ENCODE assay signal across 9 cellular contexts in genomic region chr22:20244744-20245576, GRCh38. TPM values are rescaled to one million over a fixed set of nuclear protein-coding genes. Genes with fewer than 3 reads are reported as not detected.
DNase-seq lines count a peak whose midpoint lies in the region; ATAC-seq, FAIRE-seq and TF ChIP-seq lines count a peak whose summit lies in the region.
"Had no signal": no experiment of that assay in that cellular context is flagged by ENCODE, and none has a peak within 500 bp of the region (broad histone marks: within the 10 kb centered on the region; RNA-seq: fewer than 3 reads in every experiment).

No MANE protein-coding gene starts in this region.

- H3K14ac ChIP-seq in H9 (ENCODE audit: insufficient read depth, low read length), result peak overlapping the region; percentile 70

- peaks cover 5% of the 10 kb centered on the region; the same call in 1 of the 2 replicates for H3K4me1 ChIP-seq in H9 (ENCODE audit: insufficient read depth, low read length)
- H3K4me1 ChIP-seq in small intestine (ENCODE audit: control insufficient read depth in 2 of 2, insufficient read depth in 1 of 2, low read depth in 1 of 2, low read length in 1 of 2), result no peaks in the 10 kb centered on the region
- peaks cover 0 to 86% (median 19%) of the 10 kb centered on the region in 4 donors for H3K4me1 ChIP-seq in right lobe of liver

- no peak overlapping the region for H2BK12ac ChIP-seq in H9 (ENCODE audit: insufficient read length, low read depth, low read length)

- H3K27me3 ChIP-seq in H9 (ENCODE audit: insufficient read depth, low read length), result no peaks in the 10 kb centered on the region
- H3K27me3 ChIP-seq in small intestine (ENCODE audit: control insufficient read depth in 2 of 2, insufficient read depth in 2 of 2, low read length in 2 of 2), result no peaks in the 10 kb centered on the region
- no peaks in the 10 kb centered on the region for H3K27me3 ChIP-seq in right lobe of liver

- no peak overlapping the region for H4K91ac ChIP-seq in H9 (ENCODE audit: insufficient read length, low read depth, low read length)

- H3K4me3 ChIP-seq in small intestine (ENCODE audit: low read depth in 1 of 2, low read length in 2 of 2) (no peak overlapping the region), right lobe of liver (no peak overlapping the region)
- H3K4me3 ChIP-seq: coronary artery had no signal

- H3K4me2 ChIP-seq in H9 (ENCODE audit: insufficient read depth, insufficient read length, low read length), result no peak overlapping the region

- no peak overlapping the region for H2BK15ac ChIP-seq in H9 (ENCODE audit: low read depth, low read length)

- no peak overlapping the region for H3K4ac ChIP-seq in H9 (ENCODE audit: low read depth, low read length)

- peaks cover 3 to 8% (median 3%) of the 10 kb centered on the region in 3 experiments; a peak in 4 of 7 replicates for H3K36me3 Mint-ChIP-seq in H9 (ENCODE audit: insufficient read depth in 1 of 3, low read depth in 3 of 3)
- no peaks in the 10 kb centered on the region for H3K36me3 Mint-ChIP-seq in activated naive CD8-positive, alpha-beta T cell treated with anti-CD3 and anti-CD28 coated beads, Interleukin-2, amount 10 ng/mL, durations not matched to agents 7 days and 5 days

- TF ChIP-seq POLR2A in right lobe of liver (IDR thresholded peaks at IDR 0.05), result no peak

- H3K9ac ChIP-seq in H9 (ENCODE audit: extremely low read depth, insufficient read length, low read length), result no peak overlapping the region

- no peak overlapping the region for H3K56ac ChIP-seq in H9 (ENCODE audit: insufficient read length, low read depth, low read length)

- no peak overlapping the region; a peak in 1 of 5 replicates for H3K4me3 Mint-ChIP-seq in H9
- H3K4me3 Mint-ChIP-seq in activated naive CD8-positive, alpha-beta T cell treated with anti-CD3 and anti-CD28 coated beads, Interleukin-2, amount 10 ng/mL, durations not matched to agents 7 days and 5 days, result peak overlapping the region; percentile 77

- H3K27ac ChIP-seq in H9 (ENCODE audit: insufficient read length, low read depth, low read length) (no peak overlapping the region), small intestine (ENCODE audit: low read depth in 1 of 2, low read length in 1 of 2) (peak overlapping the region in 1 of 2 donors; percentile 28), right lobe of liver (peak overlapping the region in 1 of 3 donors; percentile 70)
- H3K27ac ChIP-seq: coronary artery had no signal

- no peak for TF ChIP-seq CTCF in H9 (conservative IDR thresholded peaks at IDR 0.05)
- TF ChIP-seq CTCF in right lobe of liver (IDR thresholded peaks at IDR 0.05), result no peak

- ATAC-seq in activated naive CD8-positive, alpha-beta T cell treated with anti-CD3 and anti-CD28 coated beads, Interleukin-2, amount 10 ng/mL, durations not matched to agents 7 days and 5 days (ENCODE audit: low read depth), result peak; percentile 59
- no peak for ATAC-seq in right lobe of liver

- DNase-seq in H9 (no peak), UCSD-AML1 (lab: John Stamatoyannopoulos, UW; ENCODE audit: unreplicated experiment) (peak; percentile 31), small intestine (peak; percentile 18), right lobe of liver (no peak), NCI-H524 treated with DMSO at 0.1 percent for 48 hours (lab: John Stamatoyannopoulos, UW) (no peak), DMS153 treated with DMSO at 0.1 percent for 48 hours (lab: John Stamatoyannopoulos, UW; ENCODE audit: unreplicated experiment) (no peak), ecto neural progenitor cell (ENCODE audit: low spot score) (no peak)
- DNase-seq in activated naive CD8-positive, alpha-beta T cell treated with anti-CD3 and anti-CD28 coated beads, Interleukin-2, amount 10 ng/mL, durations not matched to agents 7 days and 5 days, result peak; percentile 75

- H3K79me1 ChIP-seq in H9 (ENCODE audit: insufficient read depth, low read depth, low read length, poor library complexity, severe bottlenecking), result no peaks in the 10 kb centered on the region

- H3K36me3 ChIP-seq in small intestine (ENCODE audit: control insufficient read depth in 2 of 2, insufficient read depth in 2 of 2, low read length in 2 of 2), result no peaks in the 10 kb centered on the region
- H3K36me3 ChIP-seq in right lobe of liver, result no peaks in the 10 kb centered on the region

- H2BK20ac ChIP-seq in H9 (ENCODE audit: low read depth, low read length, poor library complexity, severe bottlenecking), result no peak overlapping the region

- H2BK120ac ChIP-seq in H9 (ENCODE audit: low read depth, low read length, poor library complexity, severe bottlenecking), result no peak overlapping the region

- H3K9me3 Mint-ChIP-seq in H9, result no peaks in the 10 kb centered on the region
- no peaks in the 10 kb centered on the region for H3K9me3 Mint-ChIP-seq in activated naive CD8-positive, alpha-beta T cell treated with anti-CD3 and anti-CD28 coated beads, Interleukin-2, amount 10 ng/mL, durations not matched to agents 7 days and 5 days

- no peak overlapping the region for H3T11ph ChIP-seq in H9 (ENCODE audit: low read length)

- no peak overlapping the region for H2AFZ ChIP-seq in H9 (ENCODE audit: low read length)

- H3K23me2 ChIP-seq in H9 (ENCODE audit: insufficient read length, low read depth, low read length, poor library complexity, severe bottlenecking), result no peaks in the 10 kb centered on the region

- POLR2A ChIA-PET in activated naive CD8-positive, alpha-beta T cell treated with anti-CD3 and anti-CD28 coated beads, Interleukin-2, amount 10 ng/mL, durations not matched to agents 7 days and 5 days (lab: Charles Lee), result interaction anchor here (1.0 to 1.9 kb wide), 3 partner anchors 24 to 75 kb away, joined by 3 to 8 read pairs (median 4); partner anchors contain the start of gene DGCR6L

- no peak for FAIRE-seq in small intestine (lab: Jason Lieb, UNC)

- H3K4me1 Mint-ChIP-seq in H9, result peaks cover 27 to 39% of the 10 kb centered on the region in 2 experiments
- peaks cover 35% of the 10 kb centered on the region for H3K4me1 Mint-ChIP-seq in activated naive CD8-positive, alpha-beta T cell treated with anti-CD3 and anti-CD28 coated beads, Interleukin-2, amount 10 ng/mL, durations not matched to agents 7 days and 5 days

- H3K18ac ChIP-seq in H9 (ENCODE audit: insufficient read length, low read depth, low read length), result peak overlapping the region; percentile 31

- H3K9me3 ChIP-seq in H9 (ENCODE audit: control insufficient read depth, low read depth, low read length), result no peaks in the 10 kb centered on the region
- H3K9me3 ChIP-seq in small intestine (ENCODE audit: control insufficient read depth, low read depth), result no peaks in the 10 kb centered on the region
- no peaks in the 10 kb centered on the region for H3K9me3 ChIP-seq in right lobe of liver

- H4K5ac ChIP-seq in H9 (ENCODE audit: insufficient read length, low read depth, low read length), result no peak overlapping the region

- no CpG with 5 or more reads among the region's 24 CpGs for whole genome bisulfite sequencing in H9 (ENCODE audit: extremely low coverage, insufficient read length, low lambda C conversion rate)
- 64 to 67% (median 66%) methylated on average over 23 to 24 of the region's 24 CpGs for WGBS in small intestine, 3 donors
- WGBS in right lobe of liver (ENCODE audit: insufficient coverage, low coverage, low lambda C conversion rate, missing lambda C conversion rate), result no CpG with 5 or more reads among the region's 24 CpGs

- no peaks in the 10 kb centered on the region for H3K79me2 ChIP-seq in H9 (ENCODE audit: insufficient read depth, low read length)

- no peak overlapping the region for H2BK5ac ChIP-seq in H9 (ENCODE audit: insufficient read length, low read length)

- H3K23ac ChIP-seq in H9 (ENCODE audit: insufficient read length, low read depth, low read length), result no peak overlapping the region

- peaks cover 5% of the 10 kb centered on the region for H4K20me1 ChIP-seq in H9 (ENCODE audit: control insufficient read depth, insufficient read depth, insufficient read length)

- H4K8ac ChIP-seq in H9 (replicated peaks; ENCODE audit: insufficient read length, low read depth, low read length), result no peak overlapping the region

- intact Hi-C loops in right lobe of liver (cut with DNase I), result no loop called here

- peak overlapping the region; percentile 27 to 96 (median 68); a peak in 5 of 7 replicates for H3K27ac Mint-ChIP-seq in H9
- peak overlapping the region; percentile 96 for H3K27ac Mint-ChIP-seq in activated naive CD8-positive, alpha-beta T cell treated with anti-CD3 and anti-CD28 coated beads, Interleukin-2, amount 10 ng/mL, durations not matched to agents 7 days and 5 days

- no peaks in the 10 kb centered on the region for H3K27me3 Mint-ChIP-seq in H9 (ENCODE audit: low read depth)
- no peaks in the 10 kb centered on the region for H3K27me3 Mint-ChIP-seq in activated naive CD8-positive, alpha-beta T cell treated with anti-CD3 and anti-CD28 coated beads, Interleukin-2, amount 10 ng/mL, durations not matched to agents 7 days and 5 days

- H2AK5ac ChIP-seq in H9 (ENCODE audit: insufficient read length, low read length), result no peak overlapping the region

RNA-seq across cellular contexts. Expression of gene RTN4R, which starts 23.2 kb away (rescaled TPM):
- total RNA-seq in H9 (2021) (18.3 and 19.0 TPM in 2 replicates), right lobe of liver (10 to 100 TPM in 2 of 6 experiments, 1 to 10 TPM in 4; 3.0 to 12.4 (median 8.5) TPM)
- total RNA-seq in activated naive CD8-positive, alpha-beta T cell treated with anti-CD3 and anti-CD28 coated beads, Interleukin-2, amount 10 ng/mL, durations not matched to agents 7 days and 5 days, result 1 to 10 TPM; 5.7 to 6.1 TPM
- polyA plus RNA-seq in small intestine, result 1 to 10 TPM; 2.9 to 4.4 (median 4.3) TPM

Comparison
In these comparisons a context has a peak if more than half of its experiments do, and no peak if none do; other contexts are left out.
1. DNase-seq: peak in UCSD-AML1 (single experiment), activated naive CD8-positive, alpha-beta T cell treated with anti-CD3 and anti-CD28 coated beads, Interleukin-2, amount 10 ng/mL, durations not matched to agents 7 days and 5 days (single experiment) and small intestine (single experiment); none in H9 (single experiment), right lobe of liver (0 of 3), NCI-H524 treated with DMSO at 0.1 percent for 48 hours (single experiment), DMS153 treated with DMSO at 0.1 percent for 48 hours (single experiment) and ecto neural progenitor cell (single experiment).